Comparison of ENCODE assay signal across 28 cellular contexts in the genomic region with DNA sequence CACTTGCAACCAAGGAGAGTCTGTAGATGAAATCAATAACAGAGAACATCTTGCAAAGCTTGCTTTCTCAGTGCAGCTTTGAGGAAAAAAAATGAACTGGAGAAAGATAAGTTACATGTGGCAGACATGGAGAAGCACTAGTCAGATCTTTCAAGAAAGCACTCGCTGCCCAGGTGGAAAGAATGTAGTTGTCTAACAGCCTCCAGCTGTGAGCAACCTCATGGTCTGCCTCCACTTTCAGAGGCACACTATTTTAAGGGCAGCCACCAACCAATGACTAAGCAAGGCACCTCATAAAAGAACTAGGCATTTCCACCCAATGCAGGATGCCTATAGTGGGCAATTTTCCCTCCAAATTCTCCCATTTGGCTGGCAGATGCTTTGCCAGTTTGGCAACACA.
"Had no signal": no experiment of that assay in that cellular context is flagged by ENCODE, and none has a peak within 500 bp of the region (broad histone marks: within the 10 kb centered on the region; RNA-seq: fewer than 3 reads in every experiment).

No MANE protein-coding gene starts in this region.

- H3K27me3 ChIP-seq: left lung, ovary, right atrium auricular region, right lobe of liver, testis, thyroid gland, transverse colon, upper lobe of left lung, vagina had no signal

- H3K27me3 Mint-ChIP-seq: progenitor cell of endocrine pancreas had no signal

- H3K9me3 ChIP-seq: left lung, lower lobe of right lung, mucosa of descending colon, ovary, right atrium auricular region, right lobe of liver, testis, thyroid gland, transverse colon, upper lobe of left lung, vagina had no signal

- DNase-seq: hippocampal formation; immature natural killer cell; kidney; left colon; left lung; lower lobe of right lung; mesendoderm; midbrain; mucosa of descending colon; naive thymus-derived CD4-positive, alpha-beta T cell; ovary; right lobe of liver; stimulated activated CD4-positive, alpha-beta T cell treated with anti-CD3 and anti-CD28 coated beads, Interleukin-1b, Interleukin-23, amount 100 ng/mL, for 48 hours; stimulated activated CD4-positive, alpha-beta T cell treated with anti-CD3 and anti-CD28 coated beads, Interleukin-2, amount 100 ng/mL, for 48 hours; stimulated activated CD4-positive, alpha-beta T cell treated with anti-CD3 and anti-CD28 coated beads, Interleukin-4, amount 100 ng/mL, for 4 hours; stimulated activated CD8-positive, alpha-beta memory T cell treated with anti-CD3 and anti-CD28 coated beads, Interleukin-4, amount 100 ng/mL, for 48 hours; stimulated activated naive CD4-positive, alpha-beta T cell treated with Interleukin-2 at 50 U/mL for 16 hours; stimulated activated naive CD8-positive, alpha-beta T cell treated with anti-CD3 and anti-CD28 coated beads, Interleukin-15, amount 100 ng/mL, for 72 hours; testis; thyroid gland; transverse colon; upper lobe of left lung had no signal

- H3K4me3 Mint-ChIP-seq: immature natural killer cell; naive thymus-derived CD4-positive, alpha-beta T cell; natural killer cell treated with Interleukin-12 subunit alpha and Interleukin-12 subunit beta and Interleukin-15 and Interleukin-18, amount 100 ng/mL, for 72 hours; stimulated activated memory B cell treated with anti-CD40 and anti-IgM and Interleukin-4, amounts not matched to agents 10 μg/mL and 1 μg/mL and 100 μg/mL, for 72 hours; stimulated activated naive CD8-positive, alpha-beta T cell treated with anti-CD3 and anti-CD28 coated beads, Interleukin-15, amount 100 ng/mL, for 72 hours had no signal

- H3K27ac Mint-ChIP-seq: immature natural killer cell; naive thymus-derived CD4-positive, alpha-beta T cell; natural killer cell treated with Interleukin-12 subunit alpha and Interleukin-12 subunit beta and Interleukin-15 and Interleukin-18, amount 100 ng/mL, for 72 hours; progenitor cell of endocrine pancreas; stimulated activated memory B cell treated with anti-CD40 and anti-IgM and Interleukin-4, amounts not matched to agents 10 μg/mL and 1 μg/mL and 100 μg/mL, for 72 hours; stimulated activated naive CD8-positive, alpha-beta T cell treated with anti-CD3 and anti-CD28 coated beads, Interleukin-15, amount 100 ng/mL, for 72 hours had no signal

- H3K4me1 Mint-ChIP-seq: immature natural killer cell; naive thymus-derived CD4-positive, alpha-beta T cell; stimulated activated memory B cell treated with anti-CD40 and anti-IgM and Interleukin-4, amounts not matched to agents 10 μg/mL and 1 μg/mL and 100 μg/mL, for 72 hours; stimulated activated naive CD8-positive, alpha-beta T cell treated with anti-CD3 and anti-CD28 coated beads, Interleukin-15, amount 100 ng/mL, for 72 hours had no signal

- H3K9me3 Mint-ChIP-seq: naive thymus-derived CD4-positive, alpha-beta T cell; natural killer cell treated with Interleukin-12 subunit alpha and Interleukin-12 subunit beta and Interleukin-15 and Interleukin-18, amount 100 ng/mL, for 72 hours; stimulated activated memory B cell treated with anti-CD40 and anti-IgM and Interleukin-4, amounts not matched to agents 10 μg/mL and 1 μg/mL and 100 μg/mL, for 72 hours; stimulated activated naive CD8-positive, alpha-beta T cell treated with anti-CD3 and anti-CD28 coated beads, Interleukin-15, amount 100 ng/mL, for 72 hours had no signal

- H3K36me3 Mint-ChIP-seq: immature natural killer cell; naive thymus-derived CD4-positive, alpha-beta T cell; natural killer cell treated with Interleukin-12 subunit alpha and Interleukin-12 subunit beta and Interleukin-15 and Interleukin-18, amount 100 ng/mL, for 72 hours; stimulated activated memory B cell treated with anti-CD40 and anti-IgM and Interleukin-4, amounts not matched to agents 10 μg/mL and 1 μg/mL and 100 μg/mL, for 72 hours had no signal

- H3K4me2 ChIP-seq: smooth muscle cell had no signal

- H3K27ac ChIP-seq: left lung, lower lobe of right lung, ovary, right atrium auricular region, right lobe of liver, testis, thyroid gland, transverse colon, upper lobe of left lung, vagina had no signal

- H3K4me1 ChIP-seq: left lung, lower lobe of right lung, right atrium auricular region, testis, thyroid gland, transverse colon, upper lobe of left lung, vagina had no signal

- ATAC-seq: left colon; left lung; mucosa of descending colon; naive thymus-derived CD4-positive, alpha-beta T cell; natural killer cell treated with Interleukin-12 subunit alpha and Interleukin-12 subunit beta and Interleukin-15 and Interleukin-18, amount 100 ng/mL, for 72 hours; right lobe of liver; stimulated activated memory B cell treated with anti-CD40 and anti-IgM and Interleukin-4, amounts not matched to agents 10 μg/mL and 1 μg/mL and 100 μg/mL, for 72 hours; stimulated activated naive CD8-positive, alpha-beta T cell treated with anti-CD3 and anti-CD28 coated beads, Interleukin-15, amount 100 ng/mL, for 72 hours had no signal

- H3K36me3 ChIP-seq: left lung, lower lobe of right lung, ovary, right atrium auricular region, right lobe of liver, thyroid gland, transverse colon, upper lobe of left lung, vagina had no signal

- H3K4me3 ChIP-seq: left lung, lower lobe of right lung, mucosa of descending colon, ovary, right atrium auricular region, right lobe of liver, smooth muscle cell, testis, thyroid gland, transverse colon, upper lobe of left lung, vagina had no signal
